In the genomic region with DNA sequence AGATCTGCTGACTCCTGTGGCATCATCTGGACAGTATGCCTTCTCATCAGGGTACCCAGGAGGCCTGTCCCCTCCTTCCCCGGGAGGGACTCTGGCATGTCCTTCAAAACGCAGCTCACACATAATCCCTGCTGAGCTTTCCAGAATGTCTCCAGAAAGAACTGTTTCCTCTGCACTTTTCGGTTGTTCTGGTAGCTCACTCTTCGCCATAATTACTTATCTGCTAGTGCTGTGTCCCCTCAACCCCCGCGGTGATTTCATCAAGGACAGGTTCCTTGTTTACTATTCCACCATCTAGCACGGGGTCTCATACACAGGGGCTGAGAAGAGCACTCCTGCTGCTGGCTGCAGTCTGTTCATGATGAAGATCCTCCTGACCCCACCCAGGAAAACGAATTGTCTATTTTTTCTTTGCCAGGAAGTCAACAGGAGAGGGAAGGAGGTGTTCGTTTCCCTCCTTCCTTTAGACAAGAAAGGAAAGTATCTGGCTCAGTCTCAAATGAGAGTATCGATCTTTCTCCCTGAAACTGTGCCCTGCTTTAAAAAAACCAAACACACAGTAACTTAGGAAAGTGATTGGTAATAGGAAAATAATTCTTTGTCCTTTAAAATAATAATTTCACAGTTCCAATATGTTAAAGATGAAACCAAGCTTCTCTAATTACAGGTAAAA, we compare ENCODE assay signal across 15 cellular contexts.
DNase-seq lines count a peak whose midpoint lies in the region; ATAC-seq and TF ChIP-seq lines count a peak whose summit lies in the region.
"Had no signal": no experiment of that assay in that cellular context is flagged by ENCODE, and none has a peak within 500 bp of the region (broad histone marks: within the 10 kb centered on the region; RNA-seq: fewer than 3 reads in every experiment).

No MANE protein-coding gene starts in this region.

- H3K4me3 ChIP-seq in liver (ENCODE audit: low read depth in 1 of 3, low read length in 3 of 3), result peak overlapping the region; percentile 10 to 49 (median 22)
- H3K4me3 ChIP-seq in smooth muscle cell, result no peak overlapping the region

- H3K27me3 ChIP-seq in liver (ENCODE audit: control insufficient read depth in 4 of 4, insufficient read depth in 4 of 4, low read length in 3 of 4) (no peaks in the 10 kb centered on the region), smooth muscle cell (ENCODE audit: low read depth) (no peaks in the 10 kb centered on the region)

- WGBS in liver, result 23% methylated on average over 10 of the region's 10 CpGs
- WGBS in smooth muscle cell (ENCODE audit: low lambda C conversion rate), result 65% methylated on average over 10 of the region's 10 CpGs

- H2AFZ ChIP-seq in smooth muscle cell (ENCODE audit: low read depth), result no peak overlapping the region

- peak; percentile 47 for ATAC-seq in SK-N-SH treated with all-trans-retinoic acid at 6 μM for 48 hours
- no peak for ATAC-seq in HG03521 (IDR thresholded peaks at IDR 0.05; ENCODE audit: unreplicated experiment)
- ATAC-seq: stimulated activated effector memory CD8-positive, alpha-beta T cell treated with anti-CD3 and anti-CD28 coated beads, Interleukin-12 subunit alpha, Interleukin-12 subunit beta, amount 100 ng/mL, for 72 hours had no signal

- peaks cover 100% of the 10 kb centered on the region for H3K79me2 ChIP-seq in smooth muscle cell (ENCODE audit: low read depth)

- H3K9ac ChIP-seq in liver (ENCODE audit: low read depth in 1 of 2, low read length in 2 of 2) (peak overlapping the region in 1 of 2 donors; percentile 27), smooth muscle cell (ENCODE audit: low read depth) (no peak overlapping the region)

- no peaks in the 10 kb centered on the region for H3F3A ChIP-seq in smooth muscle cell (ENCODE audit: low read depth)

- H3K4me1 ChIP-seq in liver (ENCODE audit: control insufficient read depth in 4 of 4, insufficient read depth in 4 of 4, low read length in 3 of 4) (peaks cover 0 to 13% (median 2%) of the 10 kb centered on the region in 4 donors), smooth muscle cell (ENCODE audit: low read depth) (peaks cover 14% of the 10 kb centered on the region)

- TF ChIP-seq RAD21 in liver (IDR thresholded peaks at IDR 0.05), result no peak

- H3K36me3 ChIP-seq in liver (ENCODE audit: control insufficient read depth in 4 of 4, insufficient read depth in 3 of 4, low read depth in 1 of 4, low read length in 3 of 4) (no peaks in the 10 kb centered on the region), smooth muscle cell (ENCODE audit: low read depth) (no peaks in the 10 kb centered on the region)

- TF ChIP-seq CTCF in liver (IDR thresholded peaks at IDR 0.05; ENCODE audit: low read depth, low read length, missing input control) (no peak), smooth muscle cell (IDR thresholded peaks at IDR 0.05; ENCODE audit: borderline replicate concordance, insufficient read depth, poor library complexity, severe bottlenecking) (no peak)

- DNase-seq in NCI-H82 (lab: John Stamatoyannopoulos, UW) (peak; percentile 57), NCI-H82 treated with DMSO at 0.1 percent for 48 hours (lab: John Stamatoyannopoulos, UW; ENCODE audit: unreplicated experiment) (no peak), smooth muscle cell (lab: John Stamatoyannopoulos, UW; ENCODE audit: unreplicated experiment) (no peak), NCI-H345 (lab: John Stamatoyannopoulos, UW) (no peak), DMS79 (lab: John Stamatoyannopoulos, UW) (no peak)
- DNase-seq: DND-41; foreskin fibroblast; kidney; NCI-H2029; posterior cingulate gyrus; stimulated activated CD4-positive, alpha-beta T cell treated with anti-CD3 and anti-CD28 coated beads, Interleukin-2, amount 100 ng/mL, for 24 hours had no signal

- no peaks in the 10 kb centered on the region for H3K9me3 ChIP-seq in liver (ENCODE audit: control insufficient read depth in 4 of 4, low read length in 3 of 4)
- H3K9me3 ChIP-seq in smooth muscle cell (replicated peaks; ENCODE audit: low read depth), result no peaks in the 10 kb centered on the region

- H3K27ac ChIP-seq in liver (ENCODE audit: low read depth in 1 of 2, low read length in 2 of 2), result peak overlapping the region; percentile 26 to 42
- H3K27ac ChIP-seq in smooth muscle cell (ENCODE audit: low read depth), result peak overlapping the region; percentile 0

- peaks cover 99% of the 10 kb centered on the region for H4K20me1 ChIP-seq in smooth muscle cell (ENCODE audit: low read depth)

- H3K4me2 ChIP-seq in smooth muscle cell, result no peak overlapping the region

TF ChIP-seq in SK-N-SH treated with all-trans-retinoic acid at 6 μM for 48 hours, 23 proteins besides CTCF, POLR2A, EP300 and RAD21 (continues in another document):
- no peak for TF ChIP-seq ZNF8 (CRISPR knock-in tag; IDR thresholded peaks at IDR 0.05)
- no peak for TF ChIP-seq ZC3H10 (CRISPR knock-in tag; IDR thresholded peaks at IDR 0.05)
- no peak for TF ChIP-seq ZNF565 (CRISPR knock-in tag; conservative IDR thresholded peaks at IDR 0.05; ENCODE audit: low read depth)
- TF ChIP-seq BACH2 (CRISPR knock-in tag; IDR thresholded peaks at IDR 0.05; ENCODE audit: borderline replicate concordance), result no peak
- TF ChIP-seq, protein P1, sequence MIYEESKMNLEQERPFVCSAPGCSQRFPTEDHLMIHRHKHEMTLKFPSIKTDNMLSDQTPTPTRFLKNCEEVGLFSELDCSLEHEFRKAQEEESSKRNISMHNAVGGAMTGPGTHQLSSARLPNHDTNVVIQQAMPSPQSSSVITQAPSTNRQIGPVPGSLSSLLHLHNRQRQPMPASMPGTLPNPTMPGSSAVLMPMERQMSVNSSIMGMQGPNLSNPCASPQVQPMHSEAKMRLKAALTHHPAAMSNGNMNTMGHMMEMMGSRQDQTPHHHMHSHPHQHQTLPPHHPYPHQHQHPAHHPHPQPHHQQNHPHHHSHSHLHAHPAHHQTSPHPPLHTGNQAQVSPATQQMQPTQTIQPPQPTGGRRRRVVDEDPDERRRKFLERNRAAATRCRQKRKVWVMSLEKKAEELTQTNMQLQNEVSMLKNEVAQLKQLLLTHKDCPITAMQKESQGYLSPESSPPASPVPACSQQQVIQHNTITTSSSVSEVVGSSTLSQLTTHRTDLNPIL (CRISPR knock-in tag; IDR thresholded peaks at IDR 0.05; ENCODE audit: low read depth), result no peak
- TF ChIP-seq ZNF70 (CRISPR knock-in tag; IDR thresholded peaks at IDR 0.05), result no peak
- TF ChIP-seq CSDC2 (CRISPR knock-in tag; IDR thresholded peaks at IDR 0.05), result no peak
- TF ChIP-seq RARB (CRISPR knock-in tag; IDR thresholded peaks at IDR 0.05), result no peak
- TF ChIP-seq TOX (CRISPR knock-in tag; IDR thresholded peaks at IDR 0.05; ENCODE audit: borderline replicate concordance), result no peak
- TF ChIP-seq, protein P2, sequence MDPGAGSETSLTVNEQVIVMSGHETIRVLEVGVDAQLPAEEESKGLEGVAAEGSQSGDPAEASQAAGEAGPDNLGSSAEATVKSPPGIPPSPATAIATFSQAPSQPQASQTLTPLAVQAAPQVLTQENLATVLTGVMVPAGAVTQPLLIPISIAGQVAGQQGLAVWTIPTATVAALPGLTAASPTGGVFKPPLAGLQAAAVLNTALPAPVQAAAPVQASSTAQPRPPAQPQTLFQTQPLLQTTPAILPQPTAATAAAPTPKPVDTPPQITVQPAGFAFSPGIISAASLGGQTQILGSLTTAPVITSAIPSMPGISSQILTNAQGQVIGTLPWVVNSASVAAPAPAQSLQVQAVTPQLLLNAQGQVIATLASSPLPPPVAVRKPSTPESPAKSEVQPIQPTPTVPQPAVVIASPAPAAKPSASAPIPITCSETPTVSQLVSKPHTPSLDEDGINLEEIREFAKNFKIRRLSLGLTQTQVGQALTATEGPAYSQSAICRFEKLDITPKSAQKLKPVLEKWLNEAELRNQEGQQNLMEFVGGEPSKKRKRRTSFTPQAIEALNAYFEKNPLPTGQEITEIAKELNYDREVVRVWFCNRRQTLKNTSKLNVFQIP (CRISPR knock-in tag; IDR thresholded peaks at IDR 0.05; ENCODE audit: borderline replicate concordance, low read depth), result no peak
- TF ChIP-seq ISL1 (CRISPR knock-in tag; IDR thresholded peaks at IDR 0.05), result no peak

TF ChIP-seq in liver, 16 proteins besides CTCF, POLR2A, EP300 and RAD21:
- TF ChIP-seq EGR1 (IDR thresholded peaks at IDR 0.05; ENCODE audit: low read depth in 2 of 2) (no peak), HNF4G (IDR thresholded peaks at IDR 0.05) (no peak), GABPA (IDR thresholded peaks at IDR 0.05 in 1 of 2, conservative IDR thresholded peaks at IDR 0.05 in 1 of 2) (no peak), RXRA (IDR thresholded peaks at IDR 0.05) (no peak), NR2F2 (IDR thresholded peaks at IDR 0.05) (no peak), YY1 (IDR thresholded peaks at IDR 0.05) (no peak), FOXA2 (IDR thresholded peaks at IDR 0.05) (no peak), SP1 (IDR thresholded peaks at IDR 0.05) (no peak)
- TF ChIP-seq, protein P3, sequence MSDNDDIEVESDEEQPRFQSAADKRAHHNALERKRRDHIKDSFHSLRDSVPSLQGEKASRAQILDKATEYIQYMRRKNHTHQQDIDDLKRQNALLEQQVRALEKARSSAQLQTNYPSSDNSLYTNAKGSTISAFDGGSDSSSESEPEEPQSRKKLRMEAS (IDR thresholded peaks at IDR 0.05), result no peak
